ENCODE assay signal across 15 cellular contexts in the genomic region with DNA sequence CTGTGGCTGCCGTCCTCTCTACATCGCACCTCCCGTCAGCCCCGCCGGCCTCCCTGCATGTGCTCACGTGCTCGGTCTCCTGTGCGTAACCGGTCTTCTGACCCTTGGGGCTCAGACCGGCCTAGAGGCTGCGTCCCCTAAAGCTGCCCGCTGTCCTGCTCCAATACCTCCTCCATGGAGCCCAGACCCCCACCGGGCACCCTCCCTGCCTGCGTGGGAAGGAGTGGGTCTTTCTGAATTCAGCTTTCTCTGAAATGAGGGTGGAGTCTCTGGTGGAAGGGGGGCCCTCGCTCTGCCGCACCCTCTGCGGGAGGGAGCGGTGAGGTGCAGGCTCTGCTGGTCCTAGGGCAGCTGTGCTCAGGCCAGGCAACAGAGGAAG. TPM values are rescaled to one million over a fixed set of nuclear protein-coding genes. Genes with fewer than 3 reads are reported as not detected.
DNase-seq lines count a peak whose midpoint lies in the region; ATAC-seq and TF ChIP-seq lines count a peak whose summit lies in the region.
"Had no signal": no experiment of that assay in that cellular context is flagged by ENCODE, and none has a peak within 500 bp of the region (broad histone marks: within the 10 kb centered on the region; RNA-seq: fewer than 3 reads in every experiment).

No MANE protein-coding gene starts in this region.

- H4K20me1 ChIP-seq in neural progenitor cell (ENCODE audit: low read depth): no peaks in the 10 kb centered on the region

- H3K4me1 ChIP-seq in gastroesophageal sphincter (peaks cover 0 to 62% (median 34%) of the 10 kb centered on the region in 3 donors), neural progenitor cell (peaks cover 20% of the 10 kb centered on the region), suprapubic skin (peaks cover 43% of the 10 kb centered on the region)

- H3K36me3 Mint-ChIP-seq in T-helper 17 cell (ENCODE audit: low read depth): peaks cover 1% of the 10 kb centered on the region
- H3K36me3 Mint-ChIP-seq in neural progenitor cell: no peaks in the 10 kb centered on the region
- H3K36me3 Mint-ChIP-seq: CD4-positive, CD25-positive, alpha-beta regulatory T cell; mesothelial cell of epicardium had no signal

- 73 to 80% methylated on average over 1 to 5 of the region's 18 CpGs for WGBS in gastroesophageal sphincter (ENCODE audit: low coverage in 1 of 2), 2 donors
- WGBS in suprapubic skin: 90% methylated on average over 17 of the region's 18 CpGs

- H3K27ac ChIP-seq in gastroesophageal sphincter (peak overlapping the region; percentile 16 to 92 (median 76)), neural progenitor cell (no peak overlapping the region), suprapubic skin (peak overlapping the region; percentile 64)

- no peak for ATAC-seq in T-helper 17 cell
- peak; percentile 3 for ATAC-seq in gastroesophageal sphincter
- ATAC-seq in HG03469 (IDR thresholded peaks at IDR 0.05; ENCODE audit: unreplicated experiment): no peak
- ATAC-seq: activated CD8-positive, alpha-beta T cell treated with anti-CD3 and anti-CD28 coated beads, Interleukin-2, amount 10 ng/mL, durations not matched to agents 7 days and 5 days had no signal

- no peak overlapping the region for H3K9ac ChIP-seq in neural progenitor cell

- no peak for TF ChIP-seq CTCF in gastroesophageal sphincter (IDR thresholded peaks at IDR 0.05)
- no peak for TF ChIP-seq CTCF in neural progenitor cell (IDR thresholded peaks at IDR 0.05)
- TF ChIP-seq CTCF in suprapubic skin (IDR thresholded peaks at IDR 0.05): no peak

- no peaks in the 10 kb centered on the region for H3K36me3 ChIP-seq in gastroesophageal sphincter
- no peaks in the 10 kb centered on the region for H3K36me3 ChIP-seq in neural progenitor cell
- no peaks in the 10 kb centered on the region for H3K36me3 ChIP-seq in suprapubic skin

- TF ChIP-seq EP300 in gastroesophageal sphincter (IDR thresholded peaks at IDR 0.05) (no peak), suprapubic skin (IDR thresholded peaks at IDR 0.05) (no peak)

- H3K27me3 ChIP-seq in gastroesophageal sphincter (no peaks in the 10 kb centered on the region), neural progenitor cell (no peaks in the 10 kb centered on the region), suprapubic skin (peaks cover 6% of the 10 kb centered on the region)

- no peak overlapping the region for H3K4me3 ChIP-seq in gastroesophageal sphincter
- no peak overlapping the region for H3K4me3 ChIP-seq in neural progenitor cell
- no peak overlapping the region for H3K4me3 ChIP-seq in suprapubic skin

- H3F3A ChIP-seq in neural progenitor cell (ENCODE audit: low read depth): peaks cover 18% of the 10 kb centered on the region

- H3K79me2 ChIP-seq in neural progenitor cell (ENCODE audit: low read depth): no peaks in the 10 kb centered on the region

- no peak for TF ChIP-seq POLR2A in gastroesophageal sphincter (IDR thresholded peaks at IDR 0.05)
- no peak for TF ChIP-seq POLR2A in suprapubic skin (IDR thresholded peaks at IDR 0.05)

- DNase-seq in T-helper 17 cell (no peak), neural progenitor cell (ENCODE audit: low spot score) (no peak), suprapubic skin (ENCODE audit: low spot score in 2 of 2) (peak in 1 of 2 donors; percentile 49), DMS53 (lab: John Stamatoyannopoulos, UW) (no peak), NCI-H748 (lab: John Stamatoyannopoulos, UW; ENCODE audit: unreplicated experiment) (no peak), DMS 273 treated with DMSO at 0.1 percent for 48 hours (lab: John Stamatoyannopoulos, UW) (no peak)
- DNase-seq: activated CD8-positive, alpha-beta T cell treated with anti-CD3 and anti-CD28 coated beads, Interleukin-2, amount 10 ng/mL, durations not matched to agents 7 days and 5 days; CD4-positive, CD25-positive, alpha-beta regulatory T cell; GF-D8; NCI-H2171; stimulated activated CD4-positive, alpha-beta T cell treated with anti-CD3 and anti-CD28 coated beads, Interleukin-12 subunit alpha, Interleukin-12 subunit beta, amount 100 ng/mL, for 4 hours had no signal

- H3K4me2 ChIP-seq in neural progenitor cell: peak overlapping the region; percentile 27

- H3K9me3 ChIP-seq in T-helper 17 cell (ENCODE audit: control insufficient read depth, low read length, poor library complexity, severe bottlenecking) (no peaks in the 10 kb centered on the region), gastroesophageal sphincter (no peaks in the 10 kb centered on the region), neural progenitor cell (ENCODE audit: low read depth) (no peaks in the 10 kb centered on the region), suprapubic skin (no peaks in the 10 kb centered on the region)

- H3K4me3 Mint-ChIP-seq in T-helper 17 cell (no peak overlapping the region), neural progenitor cell (peak overlapping the region; percentile 1)
- H3K4me3 Mint-ChIP-seq: activated CD8-positive, alpha-beta T cell treated with anti-CD3 and anti-CD28 coated beads, Interleukin-2, amount 10 ng/mL, durations not matched to agents 7 days and 5 days; activated naive CD8-positive, alpha-beta T cell; CD4-positive, CD25-positive, alpha-beta regulatory T cell; mesothelial cell of epicardium had no signal

- H3K9me3 Mint-ChIP-seq in neural progenitor cell: no peaks in the 10 kb centered on the region
- H3K9me3 Mint-ChIP-seq: mesothelial cell of epicardium had no signal

- H2AFZ ChIP-seq in neural progenitor cell (replicated peaks): no peak overlapping the region

- H3K4me1 Mint-ChIP-seq in T-helper 17 cell (peaks cover 15% of the 10 kb centered on the region), neural progenitor cell (peaks cover 48% of the 10 kb centered on the region)

- H3K27ac Mint-ChIP-seq in T-helper 17 cell (peak overlapping the region; percentile 83), neural progenitor cell (peak overlapping the region; percentile 21)
- H3K27ac Mint-ChIP-seq: activated CD8-positive, alpha-beta T cell treated with anti-CD3 and anti-CD28 coated beads, Interleukin-2, amount 10 ng/mL, durations not matched to agents 7 days and 5 days; activated naive CD8-positive, alpha-beta T cell; mesothelial cell of epicardium had no signal

- peaks cover 24% of the 10 kb centered on the region for H3K27me3 Mint-ChIP-seq in T-helper 17 cell
- peaks cover 9% of the 10 kb centered on the region for H3K27me3 Mint-ChIP-seq in neural progenitor cell (ENCODE audit: insufficient read depth, low read depth)
- H3K27me3 Mint-ChIP-seq: activated naive CD8-positive, alpha-beta T cell; CD4-positive, CD25-positive, alpha-beta regulatory T cell had no signal

RNA-seq across cellular contexts. Expression of a gene that starts 18.7 kb away (rescaled TPM):
- total RNA-seq in T-helper 17 cell (10 to 100 TPM; 48.5 to 66.4 TPM), gastroesophageal sphincter (10 to 100 TPM; 17.6 to 31.1 (median 24.2) TPM), neural progenitor cell (ENCODE audit: low replicate concordance) (28.5 and 42.7 TPM in 2 replicates), suprapubic skin (10 to 100 TPM; 10.7 to 46.9 (median 20.0) TPM)
